In the genomic region with DNA sequence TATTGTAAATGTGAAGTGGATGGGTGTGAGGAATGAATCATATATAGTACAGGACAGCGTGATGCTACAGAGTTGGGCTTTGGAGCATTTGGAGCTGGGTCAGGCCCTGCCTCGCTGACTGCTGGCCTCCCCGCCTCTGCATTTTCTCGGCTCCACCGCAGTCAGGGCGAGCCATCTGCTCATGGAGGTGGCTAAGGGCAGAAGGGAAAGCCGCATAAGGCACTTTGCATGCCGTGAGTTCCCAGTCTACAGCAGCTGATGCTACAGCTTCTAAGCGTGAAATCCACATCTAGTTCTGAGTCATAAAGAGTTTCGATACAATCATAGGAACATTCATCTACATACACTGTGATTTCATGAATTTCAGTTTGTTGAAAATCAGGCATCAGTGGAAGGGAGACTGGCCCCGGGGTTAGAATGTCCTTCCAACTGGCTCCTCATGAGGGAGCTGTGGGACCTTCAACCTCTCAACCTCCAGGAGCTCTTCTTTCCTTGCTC, we compare ENCODE assay signal across 8 cellular contexts.
DNase-seq lines count a peak whose midpoint lies in the region; ATAC-seq, FAIRE-seq and TF ChIP-seq lines count a peak whose summit lies in the region.
"Not testable (repeated sequence)": the region's sequence is repeated elsewhere in the genome, so short reads cannot be mapped to it uniquely, and the experiment has no call there.

No MANE protein-coding gene starts in this region.

- not testable (repeated sequence) for FAIRE-seq in K562 (lab: Jason Lieb, UNC)

- not testable (repeated sequence) for H3K9me1 ChIP-seq in K562 (ENCODE audit: control insufficient read depth, insufficient read depth, low read length)

- intact Hi-C loops in activated CD4-positive, alpha-beta T cell treated with anti-CD3 and anti-CD28 coated beads, Interleukin-2, amount 10 ng/mL, durations not matched to agents 24 days and 14 days (cut with micrococcal nuclease); K562 (cut with micrococcal nuclease): not testable (repeated sequence)

- POLR2A ChIA-PET in K562 (lab: Yijun Ruan, JAX): not testable (repeated sequence)

- H3K27ac Mint-ChIP-seq in activated CD4-positive, alpha-beta T cell treated with anti-CD3 and anti-CD28 coated beads, Interleukin-2, amount 10 ng/mL, durations not matched to agents 24 days and 14 days: not testable (repeated sequence)

- not testable (repeated sequence) for TF ChIP-seq RAD21 in K562 (CRISPR knock-in tag; conservative IDR thresholded peaks at IDR 0.05 in 1 of 2, IDR thresholded peaks at IDR 0.05 in 1 of 2)

- H2AFZ ChIP-seq in K562 (ENCODE audit: low read depth, low read length): not testable (repeated sequence)

- not testable (repeated sequence) for H3K9me3 Mint-ChIP-seq in activated CD4-positive, alpha-beta T cell treated with anti-CD3 and anti-CD28 coated beads, Interleukin-2, amount 10 ng/mL, durations not matched to agents 24 days and 14 days

- not testable (repeated sequence) for H3K4me3 Mint-ChIP-seq in activated CD4-positive, alpha-beta T cell treated with anti-CD3 and anti-CD28 coated beads, Interleukin-2, amount 10 ng/mL, durations not matched to agents 24 days and 14 days

- not testable (repeated sequence) for H3K9me3 ChIP-seq in K562 (replicated peaks; ENCODE audit: control insufficient read depth, insufficient read depth, low read depth, low read length)

- TF ChIP-seq EP300 in K562 (IDR thresholded peaks at IDR 0.05; ENCODE audit: low read length): not testable (repeated sequence)

- H3K27me3 Mint-ChIP-seq in activated CD4-positive, alpha-beta T cell treated with anti-CD3 and anti-CD28 coated beads, Interleukin-2, amount 10 ng/mL, durations not matched to agents 24 days and 14 days: not testable (repeated sequence)

- WGBS in K562 (ENCODE audit: insufficient coverage, low coverage, missing lambda C conversion rate): 79% methylated on average over 2 of the region's 11 CpGs

- H3K27ac ChIP-seq in K562 (ENCODE audit: extremely low read depth, low read depth, low read length): not testable (repeated sequence)

- peak; percentile 34 for DNase-seq in activated CD4-positive, alpha-beta T cell treated with anti-CD3 and anti-CD28 coated beads, Interleukin-2, amount 10 ng/mL, durations not matched to agents 24 days and 14 days
- DNase-seq in K562 (ENCODE audit: extremely low read depth in 1 of 4, low spot score in 3 of 4): not testable (repeated sequence)
- DNase-seq in stimulated activated CD4-positive, alpha-beta T cell treated with anti-CD3 and anti-CD28 coated beads, Interleukin-4, amount 100 ng/mL, for 24 hours: peak; percentile 13

- H3K4me1 ChIP-seq in K562 (replicated peaks in 1 of 2; ENCODE audit: control insufficient read depth in 2 of 2, insufficient read depth in 2 of 2, low read length in 2 of 2): not testable (repeated sequence)

- not testable (repeated sequence) for H3K27me3 ChIP-seq in K562 (ENCODE audit: control insufficient read depth in 2 of 2, insufficient read depth in 2 of 2, low read length in 2 of 2)

- CTCF ChIA-PET in K562 (lab: Yijun Ruan, JAX; ENCODE audit: low intra/inter-chr PET ratio): not testable (repeated sequence)

- not testable (repeated sequence) for H3K4me1 Mint-ChIP-seq in activated CD4-positive, alpha-beta T cell treated with anti-CD3 and anti-CD28 coated beads, Interleukin-2, amount 10 ng/mL, durations not matched to agents 24 days and 14 days

- H3K36me3 Mint-ChIP-seq in activated CD4-positive, alpha-beta T cell treated with anti-CD3 and anti-CD28 coated beads, Interleukin-2, amount 10 ng/mL, durations not matched to agents 24 days and 14 days (ENCODE audit: low read depth): not testable (repeated sequence)

- H3K79me2 ChIP-seq in K562 (ENCODE audit: control insufficient read depth, insufficient read depth, low read length): not testable (repeated sequence)

- BruUV-seq in K562 (replicated peaks; lab: Mats Ljungman, UMichigan): not testable (repeated sequence)

- not testable (repeated sequence) for TF ChIP-seq CTCF in K562 (IDR thresholded peaks at IDR 0.05 in 2 of 3, conservative IDR thresholded peaks at IDR 0.05 in 1 of 3; ENCODE audit: insufficient read depth in 2 of 3, low read depth in 1 of 3, low read length in 3 of 3)

- H4K20me1 ChIP-seq in K562 (replicated peaks; ENCODE audit: control insufficient read depth, insufficient read depth, low read length): not testable (repeated sequence)

- not testable (repeated sequence) for H3K4me3 ChIP-seq in K562

- in situ Hi-C loops in K562 (cut with MboI): not testable (repeated sequence)

- TF ChIP-seq POLR2A in K562 (conservative IDR thresholded peaks at IDR 0.05): not testable (repeated sequence)

- ATAC-seq in GM18498 (IDR thresholded peaks at IDR 0.05; ENCODE audit: unreplicated experiment) (peak; percentile 79), GM19351 (IDR thresholded peaks at IDR 0.05; ENCODE audit: unreplicated experiment) (peak; percentile 90), GM21717 (IDR thresholded peaks at IDR 0.05; ENCODE audit: unreplicated experiment) (peak; percentile 73), HG02943 (IDR thresholded peaks at IDR 0.05; ENCODE audit: low read depth, unreplicated experiment) (peak; percentile 81), HG03439 (IDR thresholded peaks at IDR 0.05; ENCODE audit: unreplicated experiment) (peak; percentile 98), K562 (peak; percentile 78)

- H3K9ac ChIP-seq in K562 (ENCODE audit: insufficient read depth in 1 of 2, low read depth in 2 of 2, low read length in 2 of 2): not testable (repeated sequence)

- not testable (repeated sequence) for H3K4me2 ChIP-seq in K562 (ENCODE audit: insufficient read depth, low read length)

- H3K36me3 ChIP-seq in K562 (ENCODE audit: control insufficient read depth, insufficient read depth, low read length): not testable (repeated sequence)
